In the genomic region with DNA sequence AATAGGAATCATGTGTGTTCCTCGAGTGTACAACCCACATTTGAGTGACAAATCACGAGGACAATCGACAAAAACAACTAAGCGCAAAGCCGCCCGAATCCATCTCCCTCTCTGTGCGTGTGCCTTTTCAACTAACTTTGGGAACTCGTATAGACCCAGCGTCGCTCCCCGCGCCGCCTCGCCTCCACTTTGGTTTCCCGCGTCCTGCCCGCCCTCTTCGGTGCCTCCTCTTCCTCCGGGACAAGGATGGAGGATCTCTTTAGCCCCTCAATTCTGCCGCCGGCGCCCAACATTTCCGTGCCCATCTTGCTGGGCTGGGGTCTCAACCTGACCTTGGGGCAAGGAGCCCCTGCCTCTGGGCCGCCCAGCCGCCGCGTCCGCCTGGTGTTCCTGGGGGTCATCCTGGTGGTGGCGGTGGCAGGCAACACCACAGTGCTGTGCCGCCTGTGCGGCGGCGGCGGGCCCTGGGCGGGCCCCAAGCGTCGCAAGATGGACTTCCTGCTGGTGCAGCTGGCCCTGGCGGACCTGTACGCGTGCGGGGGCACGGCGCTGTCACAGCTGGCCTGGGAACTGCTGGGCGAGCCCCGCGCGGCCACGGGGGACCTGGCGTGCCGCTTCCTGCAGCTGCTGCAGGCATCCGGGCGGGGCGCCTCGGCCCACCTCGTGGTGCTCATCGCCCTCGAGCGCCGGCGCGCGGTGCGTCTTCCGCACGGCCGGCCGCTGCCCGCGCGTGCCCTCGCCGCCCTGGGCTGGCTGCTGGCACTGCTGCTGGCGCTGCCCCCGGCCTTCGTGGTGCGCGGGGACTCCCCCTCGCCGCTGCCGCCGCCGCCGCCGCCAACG, we compare ENCODE assay signal across 8 cellular contexts.
DNase-seq lines count a peak whose midpoint lies in the region; ATAC-seq, FAIRE-seq and TF ChIP-seq lines count a peak whose summit lies in the region.

A gene (plus strand): TSS at position 58 of the 840 bp plus-strand sequence. CDS start 189 bp downstream, at position 247.

- peak within 1 kb of the TSS; percentile 45 for H3K4me3 ChIP-seq in astrocyte of the spinal cord (ENCODE audit: low read depth, low read length)

- peak; percentile 48 for FAIRE-seq in HTR-8/SVneo (lab: Jason Lieb, UNC)

- TF ChIP-seq CTCF in astrocyte of the spinal cord (IDR thresholded peaks at IDR 0.05; ENCODE audit: low read depth, low read length) = no peak

- ATAC-seq in GM19468 (IDR thresholded peaks at IDR 0.05; ENCODE audit: extremely low read depth, unreplicated experiment) = peak; percentile 44

- DNase-seq in DMS53 treated with DMSO at 0.1 percent for 48 hours (lab: John Stamatoyannopoulos, UW; ENCODE audit: unreplicated experiment) (peak; percentile 42), HTR-8/SVneo (ENCODE audit: insufficient read length, low spot score) (no peak), T-helper 2 cell (peak; percentile 36 to 84 (median 53)), astrocyte of the spinal cord (ENCODE audit: low read depth, low spot score) (peak; percentile 23), iris pigment epithelial cell (ENCODE audit: low read depth) (peak; percentile 53), medulla oblongata (ENCODE audit: extremely low spot score) (no peak)
- DNase-seq in stimulated activated CD4-positive, alpha-beta T cell treated with anti-CD3 and anti-CD28 coated beads, Interleukin-15, amount 100 ng/mL, for 48 hours (ENCODE audit: low read depth in 2 of 2) = peak; percentile 45 to 64

- in situ Hi-C loops in astrocyte of the spinal cord (cut with HindIII; ENCODE audit: low sequenced_read_pairs) = no loop called here

Comparison
In these comparisons a context has a peak if more than half of its experiments do, and no peak if none do; other contexts are left out.
1. DNase-seq: peak in DMS53 treated with DMSO at 0.1 percent for 48 hours (single experiment), T-helper 2 cell (5 of 5), astrocyte of the spinal cord (single experiment), iris pigment epithelial cell (single experiment) and stimulated activated CD4-positive, alpha-beta T cell treated with anti-CD3 and anti-CD28 coated beads, Interleukin-15, amount 100 ng/mL, for 48 hours (2 of 2); none in HTR-8/SVneo (single experiment) and medulla oblongata (single experiment).